ENCODE assay signal across 29 cellular contexts in the genomic region with DNA sequence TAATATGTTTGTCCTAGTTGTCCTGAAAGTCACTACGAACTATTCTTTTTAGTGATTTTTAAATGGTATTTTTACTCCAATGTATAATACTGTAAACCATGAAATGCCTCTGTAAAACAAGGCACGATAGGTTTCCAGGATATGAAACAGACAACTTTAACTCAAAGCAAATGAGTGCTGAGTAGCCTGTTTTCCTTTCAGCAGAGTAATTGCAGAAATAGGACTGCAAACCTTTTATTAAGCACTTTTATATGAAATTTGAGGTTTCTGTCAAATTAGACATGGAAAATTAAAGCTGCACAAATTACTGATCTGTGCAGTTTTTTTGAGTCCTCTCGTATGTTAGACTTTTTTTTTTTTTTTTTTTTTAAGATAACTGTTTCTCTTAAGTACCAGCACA.
"Had no signal": no experiment of that assay in that cellular context is flagged by ENCODE, and none has a peak within 500 bp of the region (broad histone marks: within the 10 kb centered on the region; RNA-seq: fewer than 3 reads in every experiment).

No MANE protein-coding gene starts in this region.

- H3K9me3 ChIP-seq: breast epithelium, esophagus squamous epithelium, gastrocnemius medialis, pancreas, prostate gland, thyroid gland, upper lobe of left lung had no signal

- ATAC-seq: activated CD4-positive, alpha-beta T cell treated with anti-CD3 and anti-CD28 coated beads for 36 hours; activated CD8-positive, alpha-beta memory T cell treated with anti-CD3 and anti-CD28 coated beads, Interleukin-2, amount 10 ng/mL, durations not matched to agents 7 days and 5 days; activated CD8-positive, alpha-beta T cell treated with anti-CD3 and anti-CD28 coated beads, Interleukin-2, amount 10 ng/mL, durations not matched to agents 7 days and 5 days; activated naive CD4-positive, alpha-beta T cell treated with anti-CD3 and anti-CD28 coated beads, Interleukin-2, amount 50 U/mL, for 72 hours; gastrocnemius medialis; naive thymus-derived CD4-positive, alpha-beta T cell; pancreas; sciatic nerve; stimulated activated effector memory CD8-positive, alpha-beta T cell treated with anti-CD3 and anti-CD28 coated beads, Interleukin-12 subunit alpha, Interleukin-12 subunit beta, amount 100 ng/mL, for 72 hours; stimulated activated naive CD8-positive, alpha-beta T cell treated with anti-CD3 and anti-CD28 coated beads, Interleukin-15, amount 100 ng/mL, for 72 hours had no signal

- H3K36me3 ChIP-seq: breast epithelium, esophagus squamous epithelium, gastrocnemius medialis, pancreas, prostate gland, thyroid gland, upper lobe of left lung had no signal

- H3K4me1 ChIP-seq: prostate gland had no signal

- DNase-seq: activated CD4-positive, alpha-beta T cell treated with anti-CD3 and anti-CD28 coated beads for 36 hours; activated CD4-positive, CD25-positive, alpha-beta regulatory T cell; activated CD8-positive, alpha-beta memory T cell treated with anti-CD3 and anti-CD28 coated beads, Interleukin-2, amount 10 ng/mL, durations not matched to agents 7 days and 5 days; activated CD8-positive, alpha-beta T cell treated with anti-CD3 and anti-CD28 coated beads, Interleukin-2, amount 10 ng/mL, durations not matched to agents 7 days and 5 days; activated naive CD4-positive, alpha-beta T cell; activated T-cell treated with anti-CD3 and anti-CD28 coated beads, Interleukin-2, amount 50 U/mL, for 48 hours; central memory CD4-positive, alpha-beta T cell; esophagus squamous epithelium; gastrocnemius medialis; glutamatergic neuron; hippocampal formation; kidney; midbrain; naive thymus-derived CD4-positive, alpha-beta T cell; pancreas; retina; stimulated activated CD4-positive, alpha-beta T cell treated with anti-CD3 and anti-CD28 coated beads, Interleukin-4, amount 100 ng/mL, for 24 hours; stimulated activated naive CD8-positive, alpha-beta T cell treated with anti-CD3 and anti-CD28 coated beads, Interleukin-15, amount 100 ng/mL, for 72 hours; substantia nigra; thyroid gland; upper lobe of left lung had no signal

- H3K27me3 ChIP-seq: breast epithelium, esophagus squamous epithelium, gastrocnemius medialis, pancreas, thyroid gland, upper lobe of left lung had no signal

- H3K27ac ChIP-seq: breast epithelium, epithelial cell of prostate, esophagus squamous epithelium, gastrocnemius medialis, pancreas, upper lobe of left lung had no signal

- H3K4me3 ChIP-seq: breast epithelium, esophagus squamous epithelium, gastrocnemius medialis, pancreas, prostate gland, skin epidermis, thyroid gland, upper lobe of left lung had no signal

- FAIRE-seq: endometrium, kidney, pancreas had no signal
